9 cellular contexts compared by ENCODE assay signal in genomic region chr7:47978790-47979144, GRCh38. TPM values are rescaled to one million over a fixed set of nuclear protein-coding genes. Genes with fewer than 3 reads are reported as not detected.
A peak's percentile ranks its signal among the peaks of the same experiment; 100 is the strongest.
DNase-seq lines count a peak whose midpoint lies in the region; ATAC-seq and TF ChIP-seq lines count a peak whose summit lies in the region.
"Had no signal": no experiment of that assay in that cellular context is flagged by ENCODE, and none has a peak within 500 bp of the region (broad histone marks: within the 10 kb centered on the region; RNA-seq: fewer than 3 reads in every experiment).

No MANE protein-coding gene starts in this region.

- ATAC-seq in Panc1 (no peak; the same call in 1 of the 2 replicates), GM21717 (IDR thresholded peaks at IDR 0.05; ENCODE audit: unreplicated experiment) (no peak), GM19467 (IDR thresholded peaks at IDR 0.05; ENCODE audit: unreplicated experiment) (no peak), HG02610 (IDR thresholded peaks at IDR 0.05; ENCODE audit: unreplicated experiment) (no peak)

- peaks cover 12% of the 10 kb centered on the region for H3K4me1 ChIP-seq in CD8-positive, alpha-beta memory T cell (ENCODE audit: insufficient read depth, low read length)
- H3K4me1 ChIP-seq in Panc1 (ENCODE audit: control insufficient read depth, insufficient read depth, low read length) (peaks cover 22% of the 10 kb centered on the region), ovary (ENCODE audit: insufficient read depth) (peaks cover 4% of the 10 kb centered on the region)

- TF ChIP-seq EP300 in ovary (IDR thresholded peaks at IDR 0.05): no peak

- H3K9me3 Mint-ChIP-seq in CD8-positive, alpha-beta memory T cell: no peaks in the 10 kb centered on the region

- no peaks in the 10 kb centered on the region for H3K27me3 Mint-ChIP-seq in CD8-positive, alpha-beta memory T cell

- peak overlapping the region; percentile 88 to 99 (median 94) for H3K4me3 Mint-ChIP-seq in CD8-positive, alpha-beta memory T cell

- CTCF ChIA-PET in CD8-positive, alpha-beta memory T cell (lab: Charles Lee): interaction anchor here (1.1 to 1.8 kb wide), 6 partner anchors 10 to 131 kb away, joined by 3 to 12 read pairs (median 4); no protein-coding TSS in a partner anchor
- CTCF ChIA-PET in Panc1 (lab: Charles Lee): no interaction called here

- H3K4me3 ChIP-seq in CD8-positive, alpha-beta memory T cell (ENCODE audit: low read length): peak overlapping the region; percentile 52
- H3K4me3 ChIP-seq in Panc1 (ENCODE audit: low read depth in 2 of 2, low read length in 2 of 2) (peak overlapping the region; percentile 91 to 94), ovary (peak overlapping the region; percentile 73)

- H3K27ac ChIP-seq in CD8-positive, alpha-beta memory T cell (ENCODE audit: low read depth, low read length): peak overlapping the region; percentile 86
- H3K27ac ChIP-seq in Panc1 (ENCODE audit: low read length) (peak overlapping the region; percentile 97), ovary (peak overlapping the region in 1 of 2 donors; percentile 75)

- peaks cover 38% of the 10 kb centered on the region for H3K36me3 ChIP-seq in CD8-positive, alpha-beta memory T cell (ENCODE audit: insufficient read depth, low read length)
- H3K36me3 ChIP-seq in Panc1 (ENCODE audit: control insufficient read depth, insufficient read depth, low read length) (peaks cover 40% of the 10 kb centered on the region), ovary (no peaks in the 10 kb centered on the region)

- in situ Hi-C loops in Panc1 (cut with HindIII; ENCODE audit: low pct_unique_long_range_greater_than_20kb, low sequenced_read_pairs): no loop called here

- no peak for TF ChIP-seq CTCF in Panc1 (IDR thresholded peaks at IDR 0.05)
- TF ChIP-seq CTCF in ovary (IDR thresholded peaks at IDR 0.05): no peak

- TF ChIP-seq POLR2A in erythroblast (IDR thresholded peaks at IDR 0.05; ENCODE audit: low read length) (no peak), ovary (IDR thresholded peaks at IDR 0.05) (no peak)

- 3 to 6% (median 4%) methylated on average over 4 of the region's 4 CpGs for WGBS in ovary, 3 donors

- intact Hi-C loops in Panc1 (cut with micrococcal nuclease; ENCODE audit: unreplicated experiment) (no loop called here), ovary (cut with DNase I) (no loop called here)

- no peaks in the 10 kb centered on the region for H3K27me3 ChIP-seq in CD8-positive, alpha-beta memory T cell (ENCODE audit: insufficient read depth, low read length, poor library complexity, severe bottlenecking)
- no peaks in the 10 kb centered on the region for H3K27me3 ChIP-seq in Panc1 (ENCODE audit: control insufficient read depth, insufficient read depth, low read length)
- no peaks in the 10 kb centered on the region for H3K27me3 ChIP-seq in ovary

- TSS peak; percentile 70 for BruUV-seq in Panc1 (replicated peaks; lab: Mats Ljungman, UMichigan)

- peaks cover 8 to 54% (median 14%) of the 10 kb centered on the region in 3 donors for H3K36me3 Mint-ChIP-seq in CD8-positive, alpha-beta memory T cell

- H3K4me1 Mint-ChIP-seq in CD8-positive, alpha-beta memory T cell: peaks cover 23 to 45% (median 41%) of the 10 kb centered on the region in 3 donors

- POLR2A ChIA-PET in CD8-positive, alpha-beta memory T cell (lab: Charles Lee): interaction anchor here (1.3 kb wide), 1 partner anchor 110 kb away, joined by 5 read pairs; the partner anchor contains the start of gene UPP1
- POLR2A ChIA-PET in Panc1 (lab: Charles Lee): no interaction called here

- peak overlapping the region in 7 of 8 donors; percentile 86 to 100 (median 98) for H3K27ac Mint-ChIP-seq in CD8-positive, alpha-beta memory T cell

- H3K9me3 ChIP-seq in CD8-positive, alpha-beta memory T cell (ENCODE audit: low read length): no peaks in the 10 kb centered on the region
- H3K9me3 ChIP-seq in Panc1 (ENCODE audit: control insufficient read depth, insufficient read depth, low read depth, low read length) (no peaks in the 10 kb centered on the region), ovary (no peaks in the 10 kb centered on the region)

- no peak for DNase-seq in CD8-positive, alpha-beta memory T cell
- no peak for DNase-seq in Panc1 (ENCODE audit: low read depth, low spot score)
- peak; percentile 44 to 52 for DNase-seq in erythroblast (lab: John Stamatoyannopoulos, UW)
- DNase-seq in ovary: no peak
- no peak for DNase-seq in inferior parietal cortex (ENCODE audit: extremely low spot score)

RNA-seq across cellular contexts. Expression of gene HUS1, which starts 0.6 kb away (rescaled TPM):
- total RNA-seq in CD8-positive, alpha-beta memory T cell: 10 to 100 TPM; 64.9 to 65.0 TPM
- polyA plus RNA-seq in CD8-positive, alpha-beta memory T cell: 35.0 TPM
- total RNA-seq in Panc1 (2021; ENCODE audit: unreplicated experiment): 72.7 TPM
- 29.3 TPM for polyA plus RNA-seq in Panc1 (2012; ENCODE audit: insufficient read length)
- total RNA-seq in ovary: 10 to 100 TPM; 10.3 to 27.2 (median 20.7) TPM
- 10 to 100 TPM; 10.0 to 21.4 TPM for polyA plus RNA-seq in ovary

RNA-seq across cellular contexts. Expression of gene PKD1L1, which starts 30.5 kb away (rescaled TPM):
- total RNA-seq in CD8-positive, alpha-beta memory T cell: under 1 TPM; 0.18 TPM
- polyA plus RNA-seq in CD8-positive, alpha-beta memory T cell: 0.02 TPM
- total RNA-seq in Panc1 (2021; ENCODE audit: unreplicated experiment) (2.2 TPM), ovary (under 1 TPM; 0.11 to 0.48 (median 0.28) TPM)
- 2.5 TPM for polyA plus RNA-seq in Panc1 (2012; ENCODE audit: insufficient read length)
- polyA plus RNA-seq in ovary: under 1 TPM; 0.13 to 0.22 TPM

RNA-seq across cellular contexts. Expression of gene SUN3, which starts 50.1 kb away (rescaled TPM):
- total RNA-seq in CD8-positive, alpha-beta memory T cell: not detected
- polyA plus RNA-seq in CD8-positive, alpha-beta memory T cell: not detected
- total RNA-seq in Panc1 (2021; ENCODE audit: unreplicated experiment) (0.49 TPM), ovary (not detected)
- polyA plus RNA-seq in Panc1 (2012; ENCODE audit: insufficient read length): not detected
- polyA plus RNA-seq in ovary: not detected
- total RNA-seq: activated CD8-positive, alpha-beta memory T cell treated with anti-CD3 and anti-CD28 coated beads for 36 hours had no signal

RNA-seq across cellular contexts. Expression of gene C7orf57, which starts 56.6 kb away (rescaled TPM):
- total RNA-seq in CD8-positive, alpha-beta memory T cell: under 1 TPM; 0.66 to 0.92 TPM
- not detected for polyA plus RNA-seq in CD8-positive, alpha-beta memory T cell
- total RNA-seq in Panc1 (2021; ENCODE audit: unreplicated experiment): 3.2 TPM
- polyA plus RNA-seq in Panc1 (2012; ENCODE audit: insufficient read length): 1.4 TPM
- 10 to 100 TPM in 1 of 7 donors, 1 to 10 TPM in 1, under 1 TPM in 3, not detected in 2; 0.30 to 18.6 (median 0.38) TPM for total RNA-seq in ovary
- polyA plus RNA-seq in ovary: under 1 TPM in 1 of 2 donors, not detected in 1; 0.02 TPM

Comparison
In these comparisons a context has a peak if more than half of its experiments do, and no peak if none do; other contexts are left out.
1. DNase-seq: peak in erythroblast (2 of 2); none in CD8-positive, alpha-beta memory T cell (0 of 5), Panc1 (single experiment), ovary (0 of 5) and inferior parietal cortex (single experiment).
2. Peak in every context shown above with its lines, with median percentiles within 50 percentile points of each other: H3K4me3 ChIP-seq.